In the genomic region with DNA sequence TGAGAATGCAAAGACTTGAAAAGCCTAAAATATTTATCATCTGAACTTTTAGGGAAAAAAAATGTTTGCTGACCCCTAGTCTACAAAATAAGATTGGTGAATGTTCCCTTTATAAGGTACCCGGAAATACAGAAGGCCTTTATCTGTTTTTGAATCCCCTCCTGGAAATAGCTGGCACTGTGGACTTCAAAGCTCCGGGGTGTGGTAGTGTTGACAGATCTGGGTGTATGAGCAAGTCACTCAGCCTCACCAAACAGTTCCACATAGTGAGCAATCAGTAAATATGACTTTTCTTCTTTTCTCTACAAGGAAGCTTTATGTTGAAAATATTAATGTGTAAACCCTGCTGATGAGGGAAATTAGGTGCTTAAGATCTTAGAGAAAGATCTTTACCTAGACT, we compare ENCODE assay signal across 20 cellular contexts. TPM values are rescaled to one million over a fixed set of nuclear protein-coding genes. Genes with fewer than 3 reads are reported as not detected.
DNase-seq lines count a peak whose midpoint lies in the region; ATAC-seq, FAIRE-seq and TF ChIP-seq lines count a peak whose summit lies in the region.
"Had no signal": no experiment of that assay in that cellular context is flagged by ENCODE, and none has a peak within 500 bp of the region (broad histone marks: within the 10 kb centered on the region; RNA-seq: fewer than 3 reads in every experiment).

No MANE protein-coding gene starts in this region.

- H3K36me3 ChIP-seq in bronchial epithelial cell (ENCODE audit: control insufficient read depth, insufficient read depth, low read length), result no peaks in the 10 kb centered on the region
- H3K36me3 ChIP-seq: BLaER1 had no signal

- TF ChIP-seq POLR2A in erythroblast (IDR thresholded peaks at IDR 0.05; ENCODE audit: low read length), result no peak

- no peaks in the 10 kb centered on the region for H3K4me1 Mint-ChIP-seq in osteocyte (ENCODE audit: unreplicated experiment)
- H3K4me1 Mint-ChIP-seq: CD8-positive, alpha-beta memory T cell had no signal

- H3K4me3 Mint-ChIP-seq in osteocyte (ENCODE audit: unreplicated experiment), result no peak overlapping the region
- H3K4me3 Mint-ChIP-seq: CD8-positive, alpha-beta memory T cell; H9 had no signal

- H3K36me3 Mint-ChIP-seq in osteocyte (ENCODE audit: unreplicated experiment), result no peaks in the 10 kb centered on the region
- H3K36me3 Mint-ChIP-seq: CD8-positive, alpha-beta memory T cell had no signal

- no peaks in the 10 kb centered on the region for H3K27me3 ChIP-seq in bronchial epithelial cell (ENCODE audit: control insufficient read depth, insufficient read depth, low read length)
- H3K27me3 ChIP-seq: BLaER1 had no signal

- no peak overlapping the region for H3K27ac Mint-ChIP-seq in osteocyte (ENCODE audit: unreplicated experiment)
- H3K27ac Mint-ChIP-seq: CD8-positive, alpha-beta memory T cell; H9 had no signal

- no peak for FAIRE-seq in bronchial epithelial cell (lab: Jason Lieb, UNC)
- FAIRE-seq: GM12878, GM18507 had no signal

- peaks cover 5% of the 10 kb centered on the region for H3K27me3 Mint-ChIP-seq in osteocyte (ENCODE audit: unreplicated experiment)
- H3K27me3 Mint-ChIP-seq: CD8-positive, alpha-beta memory T cell had no signal

- TF ChIP-seq CTCF in bronchial epithelial cell (IDR thresholded peaks at IDR 0.05; ENCODE audit: insufficient read depth, low read length, severe bottlenecking) (no peak), osteocyte (IDR thresholded peaks at IDR 0.05) (no peak)

- ATAC-seq in left colon, result peak; percentile 91
- ATAC-seq: GM12878 had no signal

- intact Hi-C loops in left colon (cut with DNase I, micrococcal nuclease) (loop anchor here in 1 of 2 donors (5.0 kb wide), 1 partner anchor 425 kb away; no protein-coding TSS in a partner anchor), posterior vena cava (cut with DNase I) (no loop called here)

- DNase-seq in DMS53 (lab: John Stamatoyannopoulos, UW) (peak; percentile 20), DMS53 treated with DMSO at 0.1 percent for 48 hours (lab: John Stamatoyannopoulos, UW; ENCODE audit: unreplicated experiment) (no peak), bronchial epithelial cell (ENCODE audit: low read depth) (peak; percentile 25), left colon (peak in 1 of 2 donors; percentile 9), erythroblast (lab: John Stamatoyannopoulos, UW) (no peak), posterior vena cava (ENCODE audit: low spot score) (no peak), osteocyte (ENCODE audit: extremely low spot score, unreplicated experiment) (no peak)
- no peak for DNase-seq in effector CD4-positive, alpha-beta T cell
- DNase-seq: AML-193; Caco-2; CD8-positive, alpha-beta memory T cell; DMS79; GOT3; H9; IMR-90; KBM-7 had no signal

- no peaks in the 10 kb centered on the region for H3K9me3 Mint-ChIP-seq in osteocyte (ENCODE audit: unreplicated experiment)
- H3K9me3 Mint-ChIP-seq: H9 had no signal

- H3K4me3 ChIP-seq in bronchial epithelial cell (ENCODE audit: low read depth, low read length), result no peak overlapping the region
- H3K4me3 ChIP-seq: BLaER1, GM12878 had no signal

RNA-seq across cellular contexts. Expression of a gene that starts 29.2 kb away (rescaled TPM):
- total RNA-seq in bronchial epithelial cell, result under 0.01 and 0.26 TPM in 2 replicates
- under 1 TPM in 1 of 2 donors, not detected in 1; 0.28 TPM for total RNA-seq in left colon
- 1 to 10 TPM; 7.6 to 9.2 TPM for total RNA-seq in posterior vena cava
- 11.4 and 13.3 TPM in 2 replicates for total RNA-seq in osteocyte
- total RNA-seq: Caco-2; CD8-positive, alpha-beta memory T cell; G401; GM12878 had no signal

Comparison
In these comparisons a context has a peak if more than half of its experiments do, and no peak if none do; other contexts are left out.
1. DNase-seq: peak in DMS53 (single experiment) and bronchial epithelial cell (single experiment); none in DMS53 treated with DMSO at 0.1 percent for 48 hours (single experiment), erythroblast (0 of 2), effector CD4-positive, alpha-beta T cell (single experiment), posterior vena cava (single experiment) and osteocyte (single experiment).